27 cellular contexts compared by ENCODE assay signal in the genomic region with DNA sequence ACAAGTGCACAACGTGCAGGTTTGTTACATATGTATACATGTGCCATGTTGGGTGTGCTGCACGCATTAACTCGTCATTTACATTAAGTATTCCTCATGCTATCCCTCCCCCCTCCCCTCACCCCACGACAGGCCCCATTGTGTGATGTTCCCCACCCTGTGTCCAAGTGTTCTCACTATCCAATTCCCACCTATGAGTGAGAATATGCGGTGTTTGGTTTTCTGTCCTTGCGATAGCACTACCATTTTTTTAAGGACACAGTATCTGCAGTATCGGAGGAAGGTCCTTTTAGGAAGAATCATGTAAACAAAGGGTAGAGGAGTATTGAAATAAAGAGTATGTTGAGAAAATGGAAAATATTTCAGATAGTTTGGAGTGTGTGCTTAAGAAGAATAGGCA. TPM values are rescaled to one million over a fixed set of nuclear protein-coding genes. Genes with fewer than 3 reads are reported as not detected.
"Had no signal": no experiment of that assay in that cellular context is flagged by ENCODE, and none has a peak within 500 bp of the region (broad histone marks: within the 10 kb centered on the region; RNA-seq: fewer than 3 reads in every experiment).

No MANE protein-coding gene starts in this region.

- H3K27ac ChIP-seq: brain microvascular endothelial cell, cardiac muscle cell, KMS-11 had no signal

- H3K4me3 ChIP-seq: cardiac muscle cell had no signal

- H3K27me3 Mint-ChIP-seq: activated B cell treated with CpG ODN at 0.5 μM for 24 hours; activated CD4-positive, alpha-beta T cell treated with anti-CD3 and anti-CD28 coated beads, Interleukin-2, amount 10 ng/mL, durations not matched to agents 24 days and 14 days; activated naive CD4-positive, alpha-beta T cell treated with anti-CD3 and anti-CD28 coated beads, Interleukin-2, amount 10 ng/mL, durations not matched to agents 7 days and 5 days; T-cell had no signal

- H3K9ac ChIP-seq: KMS-11 had no signal

- H3K4me3 Mint-ChIP-seq: activated B cell treated with CpG ODN at 0.5 μM for 24 hours; activated CD4-positive, alpha-beta T cell treated with anti-CD3 and anti-CD28 coated beads, Interleukin-2, amount 10 ng/mL, durations not matched to agents 24 days and 14 days; activated naive CD4-positive, alpha-beta T cell treated with anti-CD3 and anti-CD28 coated beads, Interleukin-2, amount 10 ng/mL, durations not matched to agents 7 days and 5 days; activated T-cell treated with anti-CD3 and anti-CD28 coated beads, Interleukin-2, amount 50 U/mL, for 72 hours; T-cell had no signal

- H3K36me3 ChIP-seq: brain microvascular endothelial cell, cardiac muscle cell had no signal

- H3K4me2 ChIP-seq: KMS-11 had no signal

- H3K9me3 Mint-ChIP-seq: activated B cell treated with CpG ODN at 0.5 μM for 24 hours, T-cell had no signal

- DNase-seq: activated B cell treated with CpG ODN at 0.5 μM for 24 hours; activated CD4-positive, alpha-beta T cell treated with anti-CD3 and anti-CD28 coated beads for 1 hour; activated CD4-positive, alpha-beta T cell treated with anti-CD3 and anti-CD28 coated beads, Interleukin-2, amount 10 ng/mL, durations not matched to agents 24 days and 14 days; activated CD4-positive, alpha-beta T cell treated with anti-CD3 and anti-CD28 coated beads, Interleukin-2, amount 50 U/mL, for 48 hours; activated CD8-positive, alpha-beta memory T cell treated with anti-CD3 and anti-CD28 coated beads, Interleukin-2, amount 50 U/mL, for 4 hours; activated gamma-delta T cell treated with Interleukin-2 at 50 U/mL for 16 hours; activated naive CD4-positive, alpha-beta T cell treated with anti-CD3 and anti-CD28 coated beads, Interleukin-2, amount 10 ng/mL, durations not matched to agents 7 days and 5 days; activated T-cell treated with anti-CD3 and anti-CD28 coated beads, Interleukin-2, amount 50 U/mL, for 72 hours; brain microvascular endothelial cell; cerebellar nuclear complex; NCI-H1092; NCI-H1417 treated with DMSO at 0.1 percent for 48 hours; NCI-H1694; NCI-H2029; NCI-H2107; NCI-H2171 treated with DMSO at 0.1 percent for 48 hours; NCI-H226; NCI-H526; SIG-M5; T-cell; T-helper 2 cell; T1000 had no signal

- H3K27me3 ChIP-seq: brain microvascular endothelial cell, cardiac muscle cell had no signal

- H3K27ac Mint-ChIP-seq: activated B cell treated with CpG ODN at 0.5 μM for 24 hours; activated naive CD4-positive, alpha-beta T cell treated with anti-CD3 and anti-CD28 coated beads, Interleukin-2, amount 10 ng/mL, durations not matched to agents 7 days and 5 days; activated T-helper 2 cell treated with anti-CD3 and anti-CD28 coated beads, Interferon-gamma antibody, Interleukin-2, Interleukin-4, amounts not matched to agents 10 μg/mL and 5 μg/mL and 100 μg/mL, durations not matched to agents 14 hours and 24 hours and 36 hours had no signal

RNA-seq across cellular contexts. Expression of a gene that starts 25.9 kb away (rescaled TPM):
- total RNA-seq: OCI-LY7, RPMI7951 had no signal
